8 cellular contexts compared by ENCODE assay signal in the genomic region with DNA sequence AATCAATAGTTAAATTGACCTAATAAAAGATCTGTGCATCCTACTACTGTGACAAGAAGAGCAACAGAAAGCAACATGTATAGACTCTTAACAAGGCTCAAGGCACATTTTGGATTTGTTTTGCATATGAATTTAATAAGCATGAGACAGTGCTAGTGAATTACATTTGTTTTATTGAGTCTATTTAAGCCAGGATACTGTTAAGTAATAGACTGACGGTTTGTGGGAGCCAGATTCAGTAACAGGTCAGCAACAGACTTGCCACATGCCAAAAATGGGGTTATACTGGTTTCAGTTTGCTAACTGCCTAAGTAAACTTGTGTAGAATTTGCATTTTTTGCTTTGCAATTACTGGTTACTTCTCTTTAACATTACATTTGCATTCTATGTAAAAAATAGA. TPM values are rescaled to one million over a fixed set of nuclear protein-coding genes. Genes with fewer than 3 reads are reported as not detected.
A peak's percentile ranks its signal among the peaks of the same experiment; 100 is the strongest.
DNase-seq lines count a peak whose midpoint lies in the region; ATAC-seq and TF ChIP-seq lines count a peak whose summit lies in the region.

No MANE protein-coding gene starts in this region.

- intact Hi-C loops in PC-3 (cut with micrococcal nuclease) (no loop called here), right lobe of liver (cut with DNase I) (no loop called here)

- H3F3A ChIP-seq in PC-3 (ENCODE audit: low read length, unreplicated experiment) = peaks cover under 1% of the 10 kb centered on the region

- 0% methylated on average over 1 of the region's 1 CpG for WGBS in right lobe of liver (ENCODE audit: insufficient coverage, low coverage, low lambda C conversion rate, missing lambda C conversion rate)

- no peak overlapping the region for H2AFZ ChIP-seq in PC-3 (ENCODE audit: low read length)

- H3K4me2 ChIP-seq in PC-3 (ENCODE audit: low read length) = no peak overlapping the region

- no peaks in the 10 kb centered on the region for H3K9me2 ChIP-seq in PC-3 (replicated peaks; ENCODE audit: low read length)

- POLR2A ChIA-PET in PC-3 (lab: Charles Lee; ENCODE audit: unreplicated experiment) = no interaction called here

- no peaks in the 10 kb centered on the region for H3K9me3 ChIP-seq in PC-3 (ENCODE audit: low read length)
- no peaks in the 10 kb centered on the region for H3K9me3 ChIP-seq in right lobe of liver

- H3K4me3 ChIP-seq in PC-3 (ENCODE audit: low read length) (no peak overlapping the region), right lobe of liver (no peak overlapping the region), H7 (ENCODE audit: insufficient read depth, low read depth, low read length) (no peak overlapping the region)

- H3K4me1 ChIP-seq in PC-3 (ENCODE audit: insufficient read depth, low read length) (peaks cover 24% of the 10 kb centered on the region), right lobe of liver (peaks cover 0 to 31% (median 6%) of the 10 kb centered on the region in 4 donors)

- H3K36me3 ChIP-seq in PC-3 (ENCODE audit: low read depth, low read length) (peaks cover 4% of the 10 kb centered on the region; the same call in 1 of the 2 replicates), right lobe of liver (no peaks in the 10 kb centered on the region), H7 (replicated peaks; ENCODE audit: control insufficient read depth, insufficient read depth, low read length) (no peaks in the 10 kb centered on the region)

- no peak overlapping the region for H3K9ac ChIP-seq in PC-3 (ENCODE audit: low read length)

- TF ChIP-seq POLR2A in right lobe of liver (IDR thresholded peaks at IDR 0.05) = no peak

- peaks cover 98% of the 10 kb centered on the region for H3K79me2 ChIP-seq in PC-3 (ENCODE audit: low read length)

- H4K20me1 ChIP-seq in PC-3 (ENCODE audit: low read length) = no peaks in the 10 kb centered on the region

- H3K27me3 ChIP-seq in PC-3 (ENCODE audit: low read length) = no peaks in the 10 kb centered on the region
- no peaks in the 10 kb centered on the region for H3K27me3 ChIP-seq in right lobe of liver
- H3K27me3 ChIP-seq in H7 (ENCODE audit: control insufficient read depth, insufficient read depth, low read length) = no peaks in the 10 kb centered on the region

- ATAC-seq in GM18511 (IDR thresholded peaks at IDR 0.05; ENCODE audit: unreplicated experiment) (peak; percentile 55), HG02588 (IDR thresholded peaks at IDR 0.05; ENCODE audit: unreplicated experiment) (peak; percentile 48), PC-3 (peak; percentile 27), right lobe of liver (peak; percentile 81 to 87 (median 84))

- no peak overlapping the region for H3K27ac ChIP-seq in PC-3 (ENCODE audit: low read length)
- H3K27ac ChIP-seq in right lobe of liver = peak overlapping the region; percentile 0 to 53 (median 51)

- no peak for TF ChIP-seq CTCF in PC-3 (conservative IDR thresholded peaks at IDR 0.05; ENCODE audit: low read depth, low read length)
- TF ChIP-seq CTCF in right lobe of liver (IDR thresholded peaks at IDR 0.05) = no peak

- no peak for DNase-seq in PC-3
- DNase-seq in right lobe of liver = no peak
- DNase-seq in stimulated activated CD4-positive, alpha-beta T cell treated with anti-CD3 and anti-CD28 coated beads, Interleukin-1b, Interleukin-23, amount 100 ng/mL, for 48 hours = no peak
- DNase-seq in midbrain (lab: John Stamatoyannopoulos, UW) = no peak
- no peak for DNase-seq in cerebellar nuclear complex (lab: John Stamatoyannopoulos, UW)
- no peak for DNase-seq in H7

- CTCF ChIA-PET in PC-3 (lab: Charles Lee) = no interaction called here

- BruUV-seq in PC-3 (replicated peaks; lab: Mats Ljungman, UMichigan) = no TSS peak

RNA-seq across cellular contexts. Expression of a gene that starts 54.0 kb away (rescaled TPM):
- total RNA-seq in PC-3 (2014; rRNA removed) (150 and 161 TPM in 2 replicates), right lobe of liver (10 to 100 TPM; 49.9 to 89.6 (median 63.2) TPM)
- total RNA-seq in H7 (2014; rRNA removed; shearing (Covaris generic)) = 11.1 and 25.3 TPM in 2 replicates

Comparison
In these comparisons a context has a peak if more than half of its experiments do, and no peak if none do; other contexts are left out.
1. ATAC-seq: peak in every context shown above with its lines; median percentile 84 in right lobe of liver; 55 in GM18511; 48 in HG02588; 27 in PC-3.